Comparison of ENCODE assay signal across 35 cellular contexts in genomic region chr3:134808835-134809234, GRCh38. TPM values are rescaled to one million over a fixed set of nuclear protein-coding genes. Genes with fewer than 3 reads are reported as not detected.
"Had no signal": no experiment of that assay in that cellular context is flagged by ENCODE, and none has a peak within 500 bp of the region (broad histone marks: within the 10 kb centered on the region; RNA-seq: fewer than 3 reads in every experiment).

No MANE protein-coding gene starts in this region.

- H3K4me3 ChIP-seq: ascending aorta, cardiac muscle cell had no signal

- H3K27ac ChIP-seq: ascending aorta, cardiac muscle cell, VCaP had no signal

- H3K36me3 ChIP-seq: ascending aorta, cardiac muscle cell had no signal

- H3K4me1 ChIP-seq: ascending aorta had no signal

- H3K36me3 Mint-ChIP-seq: activated CD4-positive, alpha-beta memory T cell treated with anti-CD3 and anti-CD28 coated beads for 36 hours; activated naive CD4-positive, alpha-beta T cell treated with anti-CD3 and anti-CD28 coated beads, Interleukin-2, amount 50 U/mL, for 24 hours; activated naive CD8-positive, alpha-beta T cell; brain had no signal

- ATAC-seq: activated CD8-positive, alpha-beta T cell treated with anti-CD3 and anti-CD28 coated beads for 36 hours; activated naive CD8-positive, alpha-beta T cell treated with anti-CD3 and anti-CD28 coated beads, Interleukin-2, amount 50 U/mL, for 24 hours had no signal

- H3K27me3 ChIP-seq: ascending aorta had no signal

- H3K4me3 Mint-ChIP-seq: activated B cell treated with CpG ODN at 0.5 μM for 24 hours; activated CD4-positive, alpha-beta memory T cell treated with anti-CD3 and anti-CD28 coated beads for 36 hours; activated CD4-positive, alpha-beta T cell treated with anti-CD3 and anti-CD28 coated beads, Interleukin-2, amount 10 ng/mL, durations not matched to agents 24 days and 14 days; activated CD8-positive, alpha-beta T cell treated with anti-CD3 and anti-CD28 coated beads for 36 hours; activated naive CD4-positive, alpha-beta T cell treated with anti-CD3 and anti-CD28 coated beads, Interleukin-2, amount 10 ng/mL, durations not matched to agents 7 days and 5 days; activated naive CD4-positive, alpha-beta T cell treated with anti-CD3 and anti-CD28 coated beads, Interleukin-2, amount 50 U/mL, for 24 hours; activated naive CD8-positive, alpha-beta T cell; activated naive CD8-positive, alpha-beta T cell treated with anti-CD3 and anti-CD28 coated beads, Interleukin-2, amount 10 ng/mL, durations not matched to agents 7 days and 5 days; activated naive CD8-positive, alpha-beta T cell treated with anti-CD3 and anti-CD28 coated beads, Interleukin-2, amount 50 U/mL, for 24 hours; activated T-cell treated with anti-CD3 and anti-CD28 coated beads, Interleukin-2, amount 50 U/mL, for 24 hours; activated T-helper 1 cell treated with anti-CD3 and anti-CD28 coated beads, Interleukin-12 subunit alpha, Interleukin-12 subunit beta, Interleukin-2, Interleukin-4 antibody, amounts not matched to agents 30 ng/mL and 10 ng/mL and 1 ng/mL, durations not matched to agents 14 hours and 24 hours and 36 hours; brain; central memory CD8-positive, alpha-beta T cell; T-helper 1 cell treated with Interleukin-12 subunit alpha and Interleukin-12 subunit beta and Interleukin-4 antibody, amounts not matched to agents 30 μg/mL and 1 μg/mL, for 36 hours; T-helper 2 cell treated with Interferon-gamma antibody and Interleukin-4, amounts not matched to agents 5 μg/mL and 100 μg/mL, for 36 hours had no signal

- H3K27ac Mint-ChIP-seq: activated B cell treated with CpG ODN at 0.5 μM for 24 hours; activated CD4-positive, alpha-beta memory T cell treated with anti-CD3 and anti-CD28 coated beads for 36 hours; activated CD4-positive, alpha-beta T cell treated with anti-CD3 and anti-CD28 coated beads, Interleukin-2, amount 10 ng/mL, durations not matched to agents 24 days and 14 days; activated CD8-positive, alpha-beta T cell treated with anti-CD3 and anti-CD28 coated beads for 36 hours; activated naive CD4-positive, alpha-beta T cell treated with anti-CD3 and anti-CD28 coated beads, Interleukin-2, amount 10 ng/mL, durations not matched to agents 7 days and 5 days; activated naive CD4-positive, alpha-beta T cell treated with anti-CD3 and anti-CD28 coated beads, Interleukin-2, amount 50 U/mL, for 24 hours; activated naive CD8-positive, alpha-beta T cell; activated naive CD8-positive, alpha-beta T cell treated with anti-CD3 and anti-CD28 coated beads, Interleukin-2, amount 10 ng/mL, durations not matched to agents 7 days and 5 days; activated naive CD8-positive, alpha-beta T cell treated with anti-CD3 and anti-CD28 coated beads, Interleukin-2, amount 50 U/mL, for 24 hours; activated T-cell treated with anti-CD3 and anti-CD28 coated beads, Interleukin-2, amount 50 U/mL, for 24 hours; activated T-helper 2 cell treated with anti-CD3 and anti-CD28 coated beads, Interferon-gamma antibody, Interleukin-2, Interleukin-4, amounts not matched to agents 10 μg/mL and 5 μg/mL and 100 μg/mL, durations not matched to agents 14 hours and 24 hours and 36 hours; T-helper 1 cell treated with Interleukin-12 subunit alpha and Interleukin-12 subunit beta and Interleukin-4 antibody, amounts not matched to agents 30 μg/mL and 1 μg/mL, for 36 hours; T-helper 2 cell treated with Interferon-gamma antibody and Interleukin-4, amounts not matched to agents 5 μg/mL and 100 μg/mL, for 36 hours had no signal

- H3K4me1 Mint-ChIP-seq: activated B cell treated with CpG ODN at 0.5 μM for 24 hours; activated naive CD4-positive, alpha-beta T cell treated with anti-CD3 and anti-CD28 coated beads, Interleukin-2, amount 50 U/mL, for 24 hours; activated naive CD8-positive, alpha-beta T cell treated with anti-CD3 and anti-CD28 coated beads, Interleukin-2, amount 50 U/mL, for 24 hours; central memory CD8-positive, alpha-beta T cell had no signal

- H3K9me3 ChIP-seq: ascending aorta had no signal

- H3K9me3 Mint-ChIP-seq: activated B cell treated with CpG ODN at 0.5 μM for 24 hours; activated CD8-positive, alpha-beta T cell treated with anti-CD3 and anti-CD28 coated beads for 36 hours; activated naive CD4-positive, alpha-beta T cell treated with anti-CD3 and anti-CD28 coated beads, Interleukin-2, amount 50 U/mL, for 24 hours; activated naive CD8-positive, alpha-beta T cell treated with anti-CD3 and anti-CD28 coated beads, Interleukin-2, amount 50 U/mL, for 24 hours; activated T-cell treated with anti-CD3 and anti-CD28 coated beads, Interleukin-2, amount 50 U/mL, for 24 hours; activated T-helper 2 cell treated with anti-CD3 and anti-CD28 coated beads, Interferon-gamma antibody, Interleukin-2, Interleukin-4, amounts not matched to agents 10 μg/mL and 5 μg/mL and 100 μg/mL, durations not matched to agents 14 hours and 24 hours and 36 hours; brain; central memory CD8-positive, alpha-beta T cell had no signal

- H3K27me3 Mint-ChIP-seq: central memory CD8-positive, alpha-beta T cell had no signal

- DNase-seq: activated B cell treated with CpG ODN at 0.5 μM for 24 hours; activated CD4-positive, alpha-beta memory T cell treated with anti-CD3 and anti-CD28 coated beads for 36 hours; activated CD4-positive, alpha-beta T cell treated with anti-CD3 and anti-CD28 coated beads, Interleukin-2, amount 10 ng/mL, durations not matched to agents 24 days and 14 days; activated CD4-positive, alpha-beta T cell treated with anti-CD3 and anti-CD28 coated beads, Interleukin-2, amount 50 U/mL, for 1 hour; activated CD4-positive, alpha-beta T cell treated with anti-CD3 and anti-CD28 coated beads, Interleukin-2, amount 50 U/mL, for 4 hours; activated CD4-positive, CD25-positive, alpha-beta regulatory T cell treated with anti-CD3 and anti-CD28 coated beads, Interleukin-2, amount 50 U/mL, for 72 hours; activated CD8-positive, alpha-beta memory T cell treated with anti-CD3 and anti-CD28 coated beads, Interleukin-2, amount 50 U/mL, for 4 hours; activated CD8-positive, alpha-beta T cell treated with anti-CD3 and anti-CD28 coated beads for 36 hours; activated effector memory CD4-positive, alpha-beta T cell treated with Interleukin-2 at 50 U/mL for 16 hours; activated gamma-delta T cell; activated naive CD4-positive, alpha-beta T cell treated with anti-CD3 and anti-CD28 coated beads, Interleukin-2, amount 10 ng/mL, durations not matched to agents 7 days and 5 days; activated naive CD4-positive, alpha-beta T cell treated with Interleukin-2 at 50 U/mL for 16 hours; activated naive CD8-positive, alpha-beta T cell treated with anti-CD3 and anti-CD28 coated beads, Interleukin-2, amount 10 ng/mL, durations not matched to agents 7 days and 5 days; activated naive CD8-positive, alpha-beta T cell treated with anti-CD3 and anti-CD28 coated beads, Interleukin-2, amount 50 U/mL, for 24 hours; activated T-cell treated with anti-CD3 and anti-CD28 coated beads for 4 hours; activated T-cell treated with anti-CD3 and anti-CD28 coated beads, Interleukin-2, amount 50 U/mL, for 24 hours; activated T-cell treated with anti-CD3 and anti-CD28 coated beads, Interleukin-2, amount 50 U/mL, for 48 hours; amygdala; anterior cingulate cortex; cerebellar nuclear complex; T-helper 1 cell; T-helper 2 cell; T-helper 9 cell had no signal

RNA-seq across cellular contexts. Expression of gene EPHB1, which starts 13.8 kb away (rescaled TPM):
- total RNA-seq: activated CD8-positive, alpha-beta memory T cell treated with anti-CD3 and anti-CD28 coated beads for 36 hours had no signal
